In genomic region chr21:45640888-45641479, GRCh38 we compare ENCODE assay signal across 8 cellular contexts. TPM values are rescaled to one million over a fixed set of nuclear protein-coding genes. Genes with fewer than 3 reads are reported as not detected.
DNase-seq lines count a peak whose midpoint lies in the region; ATAC-seq and TF ChIP-seq lines count a peak whose summit lies in the region.

No MANE protein-coding gene starts in this region.

- POLR2A ChIA-PET in AG04449 (lab: Yijun Ruan, JAX), result no interaction called here

- no peaks in the 10 kb centered on the region for H3K9me3 ChIP-seq in T-helper 17 cell (ENCODE audit: control insufficient read depth, low read length, poor library complexity, severe bottlenecking)

- H3K36me3 Mint-ChIP-seq in T-helper 17 cell (ENCODE audit: low read depth), result no peaks in the 10 kb centered on the region

- H3K4me3 Mint-ChIP-seq in T-helper 17 cell, result peak overlapping the region; percentile 78

- DNase-seq in AG04449 (ENCODE audit: low read depth, low spot score) (no peak), ELF-1 (ENCODE audit: low read depth, low spot score) (peak; percentile 79), T-helper 17 cell (no peak), iPS-NIHi11 (ENCODE audit: low spot score) (peak; percentile 74), superior temporal gyrus (ENCODE audit: extremely low spot score) (no peak), NCI-H524 (lab: John Stamatoyannopoulos, UW) (no peak), GM19238 (ENCODE audit: insufficient read length, low spot score) (no peak)

- CTCF ChIA-PET in AG04449 (lab: Yijun Ruan, JAX), result interaction anchor here (0.6 to 3.6 kb wide), 4 partner anchors 14 to 238 kb away, joined by 3 to 13 read pairs (median 4); no protein-coding TSS in a partner anchor

- H3K27ac Mint-ChIP-seq in T-helper 17 cell, result peak overlapping the region; percentile 39

- ATAC-seq in T-helper 17 cell (no peak), GM21528 (IDR thresholded peaks at IDR 0.05; ENCODE audit: low FRiP score, unreplicated experiment) (no peak)

- no peak overlapping the region for H3K4me3 ChIP-seq in AG04449 (ENCODE audit: low read depth, low read length)

- peaks cover 4% of the 10 kb centered on the region for H3K27me3 Mint-ChIP-seq in T-helper 17 cell

- peaks cover 11% of the 10 kb centered on the region for H3K4me1 Mint-ChIP-seq in T-helper 17 cell

- TF ChIP-seq CTCF in AG04449 (IDR thresholded peaks at IDR 0.05; ENCODE audit: insufficient read depth, low read length, missing control alignments), result peak; percentile 27

RNA-seq across cellular contexts. Expression of gene PCBP3, which starts 2.5 kb away (rescaled TPM):
- total RNA-seq in T-helper 17 cell, result 1 to 10 TPM in 1 of 2 donors, under 1 TPM in 1; 0.91 to 4.2 TPM

Comparison
In these comparisons a context has a peak if more than half of its experiments do, and no peak if none do; other contexts are left out.
1. DNase-seq: peak in ELF-1 (single experiment) and iPS-NIHi11 (single experiment); none in AG04449 (single experiment), T-helper 17 cell (0 of 3), superior temporal gyrus (single experiment), NCI-H524 (0 of 2) and GM19238 (single experiment).